18 cellular contexts compared by ENCODE assay signal in genomic region chr6:31465185-31465536, GRCh38. TPM values are rescaled to one million over a fixed set of nuclear protein-coding genes. Genes with fewer than 3 reads are reported as not detected.
DNase-seq lines count a peak whose midpoint lies in the region; ATAC-seq and TF ChIP-seq lines count a peak whose summit lies in the region.
"Had no signal": no experiment of that assay in that cellular context is flagged by ENCODE, and none has a peak within 500 bp of the region (broad histone marks: within the 10 kb centered on the region; RNA-seq: fewer than 3 reads in every experiment).

No MANE protein-coding gene starts in this region.

- no peaks in the 10 kb centered on the region for H3K27me3 ChIP-seq in parathyroid adenoma (ENCODE audit: control insufficient read depth, insufficient read depth, low read length)

- no peak overlapping the region for H3K9ac ChIP-seq in parathyroid adenoma

- peak overlapping the region; percentile 90 for H3K4me2 ChIP-seq in parathyroid adenoma (ENCODE audit: low read length)

- no peak for DNase-seq in T-helper 1 cell
- no peak for DNase-seq in activated naive CD8-positive, alpha-beta T cell treated with anti-CD3 and anti-CD28 coated beads, Interleukin-2, amount 50 U/mL, for 24 hours
- no peak for DNase-seq in cerebellum (ENCODE audit: low spot score)
- DNase-seq: activated effector memory CD4-positive, alpha-beta T cell treated with anti-CD3 and anti-CD28 coated beads, Interleukin-2, amount 50 U/mL, for 16 hours; Caco-2; central memory CD4-positive, alpha-beta T cell; left colon; small intestine had no signal

- H2AFZ ChIP-seq in parathyroid adenoma = no peak overlapping the region

- H3K27me3 Mint-ChIP-seq in T-helper 1 cell treated with Interleukin-12 subunit alpha and Interleukin-12 subunit beta and Interleukin-4 antibody, amounts not matched to agents 30 μg/mL and 1 μg/mL, for 36 hours (ENCODE audit: low read depth) = no peaks in the 10 kb centered on the region
- H3K27me3 Mint-ChIP-seq in activated naive CD8-positive, alpha-beta T cell treated with anti-CD3 and anti-CD28 coated beads, Interleukin-2, amount 50 U/mL, for 24 hours = no peaks in the 10 kb centered on the region

- H3K27ac ChIP-seq in HEK293 (ENCODE audit: extremely low read depth, low read depth, low read length) = no peak overlapping the region
- no peak overlapping the region for H3K27ac ChIP-seq in parathyroid adenoma
- H3K27ac ChIP-seq: 22Rv1, epithelial cell of prostate, SK-N-MC, thoracic aorta had no signal

- H3K9me3 ChIP-seq in HEK293 (ENCODE audit: control insufficient read depth, insufficient read depth, low read depth, low read length) = no peaks in the 10 kb centered on the region
- H3K9me3 ChIP-seq in parathyroid adenoma (ENCODE audit: control insufficient read depth, low read length) = no peaks in the 10 kb centered on the region
- H3K9me3 ChIP-seq: Caco-2, thoracic aorta had no signal

- TF ChIP-seq CTCF in HEK293 (tag by site-specific recombination; IDR thresholded peaks at IDR 0.05) (no peak), parathyroid adenoma (IDR thresholded peaks at IDR 0.05) (no peak)

- no peaks in the 10 kb centered on the region for H3K79me2 ChIP-seq in parathyroid adenoma

- POLR2A ChIA-PET in HEK293 (lab: Yijun Ruan, JAX) = no interaction called here

- H3K4me3 ChIP-seq in HEK293 (ENCODE audit: low read depth, low read length) (no peak overlapping the region), parathyroid adenoma (ENCODE audit: low read depth, low read length) (no peak overlapping the region)
- H3K4me3 ChIP-seq: SK-N-MC had no signal

- peak overlapping the region; percentile 96 for H3K4me3 Mint-ChIP-seq in T-helper 1 cell treated with Interleukin-12 subunit alpha and Interleukin-12 subunit beta and Interleukin-4 antibody, amounts not matched to agents 30 μg/mL and 1 μg/mL, for 36 hours
- H3K4me3 Mint-ChIP-seq in activated naive CD8-positive, alpha-beta T cell treated with anti-CD3 and anti-CD28 coated beads, Interleukin-2, amount 50 U/mL, for 24 hours = peak overlapping the region; percentile 98

- H3K4me1 ChIP-seq in HEK293 (ENCODE audit: control insufficient read depth, insufficient read depth, low read length) (no peaks in the 10 kb centered on the region), parathyroid adenoma (peaks cover 19% of the 10 kb centered on the region)
- H3K4me1 ChIP-seq: Caco-2 had no signal

- H3K9me3 Mint-ChIP-seq in T-helper 1 cell treated with Interleukin-12 subunit alpha and Interleukin-12 subunit beta and Interleukin-4 antibody, amounts not matched to agents 30 μg/mL and 1 μg/mL, for 36 hours = no peaks in the 10 kb centered on the region
- H3K9me3 Mint-ChIP-seq in activated naive CD8-positive, alpha-beta T cell treated with anti-CD3 and anti-CD28 coated beads, Interleukin-2, amount 50 U/mL, for 24 hours = no peaks in the 10 kb centered on the region

- peak overlapping the region; percentile 79 for H3K27ac Mint-ChIP-seq in T-helper 1 cell treated with Interleukin-12 subunit alpha and Interleukin-12 subunit beta and Interleukin-4 antibody, amounts not matched to agents 30 μg/mL and 1 μg/mL, for 36 hours
- peak overlapping the region; percentile 95 for H3K27ac Mint-ChIP-seq in activated naive CD8-positive, alpha-beta T cell treated with anti-CD3 and anti-CD28 coated beads, Interleukin-2, amount 50 U/mL, for 24 hours

- CTCF ChIA-PET in HEK293 (lab: Yijun Ruan, JAX) = interaction anchor here (0.5 kb wide), 1 partner anchor 337 kb away, joined by 3 read pairs; no protein-coding TSS in a partner anchor

- H3K36me3 ChIP-seq in HEK293 (ENCODE audit: control insufficient read depth in 2 of 2, insufficient read depth in 1 of 2, low read length in 2 of 2) = no peaks in the 10 kb centered on the region
- H3K36me3 ChIP-seq in parathyroid adenoma (ENCODE audit: control insufficient read depth, insufficient read depth, low read length) = no peaks in the 10 kb centered on the region
- H3K36me3 ChIP-seq: thoracic aorta had no signal

- peaks cover 49% of the 10 kb centered on the region for H3K36me3 Mint-ChIP-seq in T-helper 1 cell treated with Interleukin-12 subunit alpha and Interleukin-12 subunit beta and Interleukin-4 antibody, amounts not matched to agents 30 μg/mL and 1 μg/mL, for 36 hours (ENCODE audit: low read depth)
- H3K36me3 Mint-ChIP-seq in activated naive CD8-positive, alpha-beta T cell treated with anti-CD3 and anti-CD28 coated beads, Interleukin-2, amount 50 U/mL, for 24 hours (ENCODE audit: low read depth) = peaks cover 35% of the 10 kb centered on the region

- H3K4me1 Mint-ChIP-seq in T-helper 1 cell treated with Interleukin-12 subunit alpha and Interleukin-12 subunit beta and Interleukin-4 antibody, amounts not matched to agents 30 μg/mL and 1 μg/mL, for 36 hours (ENCODE audit: low read depth) = peaks cover 61% of the 10 kb centered on the region
- H3K4me1 Mint-ChIP-seq in activated naive CD8-positive, alpha-beta T cell treated with anti-CD3 and anti-CD28 coated beads, Interleukin-2, amount 50 U/mL, for 24 hours = peaks cover 75% of the 10 kb centered on the region

- no peak for ATAC-seq in activated naive CD8-positive, alpha-beta T cell treated with anti-CD3 and anti-CD28 coated beads, Interleukin-2, amount 50 U/mL, for 24 hours
- ATAC-seq in HG03571 (IDR thresholded peaks at IDR 0.05; ENCODE audit: unreplicated experiment) = no peak
- ATAC-seq in activated CD4-positive, CD25-positive, alpha-beta regulatory T cell treated with anti-CD3 and anti-CD28 coated beads, Interleukin-2, amount 50 U/mL, for 24 hours = no peak
- ATAC-seq: left colon had no signal

TF ChIP-seq in HEK293, 187 proteins besides CTCF, POLR2A, EP300 and RAD21:
- TF ChIP-seq PATZ1 (tag by site-specific recombination; IDR thresholded peaks at IDR 0.05) (no peak), ZNF202 (tag by site-specific recombination; IDR thresholded peaks at IDR 0.05; ENCODE audit: borderline replicate concordance) (no peak), ZNF843 (tag by site-specific recombination; IDR thresholded peaks at IDR 0.05) (no peak), GLIS1 (tag by site-specific recombination; IDR thresholded peaks at IDR 0.05) (peak; percentile 42; the same call in 1 of the 2 replicates), SCRT2 (tag by site-specific recombination; IDR thresholded peaks at IDR 0.05) (0 out of 2 replicates have a peak, but pooled peaks have one; percentile 24)

RNA-seq across cellular contexts. Expression of gene MICB, which starts 32.8 kb away (rescaled TPM):
- 0.36 TPM for total RNA-seq in cerebellum
- total RNA-seq: HT1080 had no signal
